ENCODE assay signal across 18 cellular contexts in genomic region chr6:148459228-148459627, GRCh38.
"Had no signal": no experiment of that assay in that cellular context is flagged by ENCODE, and none has a peak within 500 bp of the region (broad histone marks: within the 10 kb centered on the region; RNA-seq: fewer than 3 reads in every experiment).

No MANE protein-coding gene starts in this region.

- H3K27ac ChIP-seq: HL-60, SJSA1, SK-N-MC had no signal

- H3K27me3 ChIP-seq: SJSA1 had no signal

- DNase-seq: KBM-7, MV-4-11, NCI-H1048, NCI-H1105 treated with DMSO at 0.1 percent for 48 hours, NCI-H1417 treated with DMSO at 0.1 percent for 48 hours, NCI-H1694 treated with DMSO at 0.1 percent for 48 hours, NCI-H1930, NCI-H2081, NCI-H2107, NCI-H2227 treated with DMSO at 0.1 percent for 48 hours, NCI-H526 treated with DMSO at 0.1 percent for 48 hours, NCI-H748 treated with DMSO at 0.1 percent for 48 hours, Right ventricle myocardium superior, RPMI8226, SIG-M5 had no signal

- H3K4me3 ChIP-seq: SJSA1, SK-N-MC had no signal

- H3K36me3 ChIP-seq: SJSA1 had no signal

- H3K9me3 ChIP-seq: SJSA1 had no signal
